ENCODE assay signal across 10 cellular contexts in genomic region chr1:93695411-93696005, GRCh38. TPM values are rescaled to one million over a fixed set of nuclear protein-coding genes. Genes with fewer than 3 reads are reported as not detected.
DNase-seq lines count a peak whose midpoint lies in the region; ATAC-seq and TF ChIP-seq lines count a peak whose summit lies in the region.
"Had no signal": no experiment of that assay in that cellular context is flagged by ENCODE, and none has a peak within 500 bp of the region (broad histone marks: within the 10 kb centered on the region; RNA-seq: fewer than 3 reads in every experiment).

No MANE protein-coding gene starts in this region.

- H3K9me3 ChIP-seq in OCI-LY7 (ENCODE audit: low read length) (no peaks in the 10 kb centered on the region), trophoblast cell (ENCODE audit: insufficient read depth, low read depth, low read length) (no peaks in the 10 kb centered on the region), heart right ventricle (no peaks in the 10 kb centered on the region)

- no peak overlapping the region for H3K23ac ChIP-seq in trophoblast cell (ENCODE audit: low read length)

- H3K79me2 ChIP-seq in OCI-LY7 (ENCODE audit: insufficient read depth, low read depth, low read length) (no peaks in the 10 kb centered on the region), trophoblast cell (ENCODE audit: control insufficient read depth, insufficient read depth, low read length, poor library complexity) (no peaks in the 10 kb centered on the region)

- H3K27me3 Mint-ChIP-seq in progenitor cell of endocrine pancreas = peaks cover 21% of the 10 kb centered on the region

- peaks cover 7% of the 10 kb centered on the region for H3K79me1 ChIP-seq in trophoblast cell (ENCODE audit: low read length)

- no peak overlapping the region for H2BK5ac ChIP-seq in trophoblast cell (ENCODE audit: low read depth, low read length, poor library complexity)

- no peak overlapping the region for H4K8ac ChIP-seq in trophoblast cell (ENCODE audit: low read depth, low read length)

- CTCF ChIA-PET in OCI-LY7 (lab: Charles Lee; ENCODE audit: unreplicated experiment) = interaction anchor here (0.6 to 2.5 kb wide), 5 partner anchors 9 to 54 kb away, joined by 3 to 10 read pairs (median 4); no protein-coding TSS in a partner anchor

- H3K27me3 ChIP-seq in trophoblast cell (ENCODE audit: insufficient read depth, low read length) (no peaks in the 10 kb centered on the region), heart right ventricle (no peaks in the 10 kb centered on the region)

- TF ChIP-seq CTCF in OCI-LY7 (conservative IDR thresholded peaks at IDR 0.05; ENCODE audit: low read length) = peak; percentile 35; the same call in 1 of the 2 replicates
- TF ChIP-seq CTCF in GM13977 (IDR thresholded peaks at IDR 0.05; ENCODE audit: extremely low read depth, insufficient read depth, missing control alignments) = no peak
- no peak for TF ChIP-seq CTCF in progenitor cell of endocrine pancreas (IDR thresholded peaks at IDR 0.05; ENCODE audit: unreplicated experiment)
- TF ChIP-seq CTCF in heart right ventricle (IDR thresholded peaks at IDR 0.05) = no peak

- no peak overlapping the region for H3K14ac ChIP-seq in trophoblast cell (ENCODE audit: low read length)

- H3K9ac ChIP-seq in trophoblast cell (ENCODE audit: low read length) = no peak overlapping the region

- WGBS in trophoblast cell (ENCODE audit: extremely low coverage, insufficient coverage, insufficient read length) = no CpG with 5 or more reads among the region's 2 CpGs
- 95 to 96% methylated on average over 2 of the region's 2 CpGs for WGBS in heart right ventricle, 2 donors

- no peak overlapping the region for H3K4me3 ChIP-seq in OCI-LY7 (ENCODE audit: low read depth, low read length, poor library complexity, severe bottlenecking)
- no peak overlapping the region for H3K4me3 ChIP-seq in trophoblast cell (ENCODE audit: low read depth, low read length)
- H3K4me3 ChIP-seq in heart right ventricle = no peak overlapping the region

- DNase-seq in OCI-LY7 (ENCODE audit: low spot score) (peak; percentile 75), trophoblast cell (peak; percentile 51 to 75), GM13977 (ENCODE audit: low spot score) (no peak), progenitor cell of endocrine pancreas (ENCODE audit: low spot score, unreplicated experiment) (no peak), heart right ventricle (no peak)
- DNase-seq: activated naive CD8-positive, alpha-beta T cell treated with anti-CD3 and anti-CD28 coated beads, Interleukin-2, amount 10 ng/mL, durations not matched to agents 7 days and 5 days; effector memory CD4-positive, alpha-beta T cell; stimulated activated naive CD4-positive, alpha-beta T cell had no signal

- no peak overlapping the region for H3K18ac ChIP-seq in trophoblast cell (ENCODE audit: low read length)

- H3K27ac Mint-ChIP-seq in progenitor cell of endocrine pancreas = no peak overlapping the region
- H3K27ac Mint-ChIP-seq: activated naive CD8-positive, alpha-beta T cell treated with anti-CD3 and anti-CD28 coated beads, Interleukin-2, amount 10 ng/mL, durations not matched to agents 7 days and 5 days had no signal

- no peak overlapping the region for H3K4me3 Mint-ChIP-seq in progenitor cell of endocrine pancreas (ENCODE audit: low read depth)
- H3K4me3 Mint-ChIP-seq: activated naive CD8-positive, alpha-beta T cell treated with anti-CD3 and anti-CD28 coated beads, Interleukin-2, amount 10 ng/mL, durations not matched to agents 7 days and 5 days had no signal

- H3K36me3 Mint-ChIP-seq in progenitor cell of endocrine pancreas (ENCODE audit: insufficient read depth) = no peaks in the 10 kb centered on the region
- H3K36me3 Mint-ChIP-seq: activated naive CD8-positive, alpha-beta T cell treated with anti-CD3 and anti-CD28 coated beads, Interleukin-2, amount 10 ng/mL, durations not matched to agents 7 days and 5 days had no signal

- H3K9me2 ChIP-seq in OCI-LY7 (ENCODE audit: insufficient read depth, low read length) = no peaks in the 10 kb centered on the region

- ATAC-seq in GM18868 (IDR thresholded peaks at IDR 0.05; ENCODE audit: unreplicated experiment) = peak; percentile 37
- peak; percentile 61 for ATAC-seq in HG02938 (IDR thresholded peaks at IDR 0.05; ENCODE audit: unreplicated experiment)
- no peak for ATAC-seq in heart right ventricle

- H2BK120ac ChIP-seq in trophoblast cell (ENCODE audit: insufficient read depth, low read length, poor library complexity) = no peak overlapping the region

- H4K91ac ChIP-seq in trophoblast cell (ENCODE audit: low read depth, low read length) = no peak overlapping the region

- in situ Hi-C loops in GM13977 (cut with MboI; ENCODE audit: low pct_unique_long_range_greater_than_20kb, low sequenced_read_pairs, unreplicated experiment) = no loop called here

- H2AFZ ChIP-seq in OCI-LY7 (ENCODE audit: low read length) (peak overlapping the region; percentile 7; the same call in 1 of the 2 replicates), trophoblast cell (ENCODE audit: insufficient read depth, low read length, poor library complexity) (no peak overlapping the region)

- no peaks in the 10 kb centered on the region for H3K9me3 Mint-ChIP-seq in progenitor cell of endocrine pancreas (ENCODE audit: low read depth)
- H3K9me3 Mint-ChIP-seq: activated naive CD8-positive, alpha-beta T cell treated with anti-CD3 and anti-CD28 coated beads, Interleukin-2, amount 10 ng/mL, durations not matched to agents 7 days and 5 days had no signal

- H3K4me1 ChIP-seq in OCI-LY7 (ENCODE audit: insufficient read depth, low read length, poor library complexity, severe bottlenecking) (peaks cover 78% of the 10 kb centered on the region), trophoblast cell (ENCODE audit: control insufficient read depth in 1 of 2, insufficient read depth in 2 of 2, low read length in 2 of 2) (peaks cover 3 to 6% of the 10 kb centered on the region in 2 experiments), heart right ventricle (peaks cover 0 to 39% (median 0%) of the 10 kb centered on the region in 9 donors)

- BruUV-seq in OCI-LY7 (replicated peaks; lab: Mats Ljungman, UMichigan) = no TSS peak

- no peaks in the 10 kb centered on the region for H3K4me1 Mint-ChIP-seq in progenitor cell of endocrine pancreas (ENCODE audit: low read depth)

- H3K27ac ChIP-seq in OCI-LY7 (ENCODE audit: low read depth, low read length, poor library complexity, severe bottlenecking) = peak overlapping the region; percentile 52
- H3K27ac ChIP-seq in trophoblast cell (ENCODE audit: low read depth, low read length) = no peak overlapping the region
- no peak overlapping the region for H3K27ac ChIP-seq in heart right ventricle

- POLR2A ChIA-PET in OCI-LY7 (lab: Charles Lee) = interaction anchor here (0.9 to 25.4 kb wide), 8 partner anchors 10 to 56 kb away, joined by 3 to 497 read pairs (median 4); partner anchors contain the start of gene BCAR3

- H2BK12ac ChIP-seq in trophoblast cell (ENCODE audit: low read length) = no peak overlapping the region

- intact Hi-C loops in OCI-LY7 (cut with micrococcal nuclease; ENCODE audit: unreplicated experiment) (no loop called here), heart right ventricle (cut with DNase I) (no loop called here)

- H2AK5ac ChIP-seq in trophoblast cell (ENCODE audit: low read length) = no peak overlapping the region

- no peak overlapping the region for H4K12ac ChIP-seq in trophoblast cell (ENCODE audit: low read depth, low read length)

- no peaks in the 10 kb centered on the region for H3K36me3 ChIP-seq in OCI-LY7 (ENCODE audit: insufficient read depth, low read length)
- H3K36me3 ChIP-seq in trophoblast cell (ENCODE audit: control insufficient read depth in 1 of 2, insufficient read depth in 2 of 2, low read length in 2 of 2) = no peaks in the 10 kb centered on the region
- H3K36me3 ChIP-seq in heart right ventricle = no peaks in the 10 kb centered on the region

- H3K4ac ChIP-seq in trophoblast cell (ENCODE audit: low read depth, low read length) = no peak overlapping the region

- peak overlapping the region; percentile 36 for H3K4me2 ChIP-seq in OCI-LY7 (ENCODE audit: low read length)
- no peak overlapping the region for H3K4me2 ChIP-seq in trophoblast cell (ENCODE audit: low read length)

- H4K20me1 ChIP-seq in OCI-LY7 (ENCODE audit: insufficient read depth, low read length) = no peaks in the 10 kb centered on the region

RNA-seq across cellular contexts. Expression of gene BCAR3, which starts 13.9 kb away (rescaled TPM):
- total RNA-seq in OCI-LY7 (2014; rRNA removed; shearing (Covaris generic)) = 12.0 and 16.3 TPM in 2 replicates
- total RNA-seq in OCI-LY7 (2022) (18.8 and 24.2 TPM in 2 replicates), progenitor cell of endocrine pancreas (7.1 and 10.5 TPM in 2 replicates), heart right ventricle (10 to 100 TPM in 9 of 10 donors, 1 to 10 TPM in 1; 8.3 to 36.0 (median 16.7) TPM)
- 28.1 and 29.7 TPM in 2 replicates for polyA plus RNA-seq in trophoblast cell (2013)
- 10 to 100 TPM in 1 of 2 donors, 1 to 10 TPM in 1; 6.6 to 10.6 TPM for polyA plus RNA-seq in heart right ventricle

Comparison
In these comparisons a context has a peak if more than half of its experiments do, and no peak if none do; other contexts are left out.
1. ATAC-seq: peak in GM18868 (single experiment) and HG02938 (single experiment); none in heart right ventricle (0 of 8).
2. DNase-seq: peak in OCI-LY7 (single experiment) and trophoblast cell (2 of 2); none in GM13977 (single experiment), progenitor cell of endocrine pancreas (single experiment) and heart right ventricle (0 of 2).